ENCODE assay signal across 24 cellular contexts in genomic region chrX:116667760-116668159, GRCh38.
"Had no signal": no experiment of that assay in that cellular context is flagged by ENCODE, and none has a peak within 500 bp of the region (broad histone marks: within the 10 kb centered on the region; RNA-seq: fewer than 3 reads in every experiment).

No MANE protein-coding gene starts in this region.

- H3K27me3 Mint-ChIP-seq: dendritic cell treated with granulocyte-macrophage colony-stimulating factor and Interleukin-4, amounts not matched to agents 40 ng/mL and 50 ng/mL, for 4 days; naive thymus-derived CD4-positive, alpha-beta T cell; stimulated activated naive B cell treated with anti-CD40 and anti-IgM and Interleukin-4, amounts not matched to agents 10 μg/mL and 1 μg/mL and 100 μg/mL, for 72 hours; stimulated activated naive CD8-positive, alpha-beta T cell treated with anti-CD3 and anti-CD28 coated beads, Interleukin-15, Interleukin-2, amounts not matched to agents 100 ng/mL and 50 ng/mL, for 24 hours had no signal

- DNase-seq: colonic mucosa; effector memory CD4-positive, alpha-beta T cell; foreskin keratinocyte; kidney; mesenchymal stem cell; midbrain; naive thymus-derived CD4-positive, alpha-beta T cell; nephron progenitor cell; nucleus accumbens; small intestine; stimulated activated CD4-positive, alpha-beta T cell treated with anti-CD3 and anti-CD28 coated beads, Interleukin-15, amount 100 ng/mL, for 24 hours; stimulated activated CD4-positive, alpha-beta T cell treated with anti-CD3 and anti-CD28 coated beads, Interleukin-2, amount 100 ng/mL, for 48 hours; stimulated activated naive B cell treated with anti-CD40 and anti-IgM and Interleukin-4, amounts not matched to agents 10 μg/mL and 1 μg/mL and 100 μg/mL, for 72 hours; upper lobe of left lung had no signal

- H3K4me3 ChIP-seq: colonic mucosa, esophagus muscularis mucosa, gastroesophageal sphincter, heart left ventricle, hepatocyte, prostate gland, thoracic aorta, tibial nerve, upper lobe of left lung had no signal

- ATAC-seq: foreskin keratinocyte; gastroesophageal sphincter; heart left ventricle; naive thymus-derived CD4-positive, alpha-beta T cell; right cardiac atrium; stimulated activated naive B cell treated with anti-CD40 and anti-IgM and Interleukin-4, amounts not matched to agents 10 μg/mL and 1 μg/mL and 100 μg/mL, for 72 hours had no signal

- H3K4me3 Mint-ChIP-seq: dendritic cell treated with granulocyte-macrophage colony-stimulating factor and Interleukin-4, amounts not matched to agents 40 ng/mL and 50 ng/mL, for 4 days; naive thymus-derived CD4-positive, alpha-beta T cell; nephron progenitor cell; stimulated activated naive B cell treated with anti-CD40 and anti-IgM and Interleukin-4, amounts not matched to agents 10 μg/mL and 1 μg/mL and 100 μg/mL, for 72 hours; stimulated activated naive CD8-positive, alpha-beta T cell treated with anti-CD3 and anti-CD28 coated beads, Interleukin-15, Interleukin-2, amounts not matched to agents 100 ng/mL and 50 ng/mL, for 24 hours had no signal

- H3K9me3 ChIP-seq: colonic mucosa, esophagus muscularis mucosa, gastroesophageal sphincter, heart left ventricle, prostate gland, thoracic aorta, tibial nerve, upper lobe of left lung had no signal

- H3K27ac Mint-ChIP-seq: dendritic cell treated with granulocyte-macrophage colony-stimulating factor and Interleukin-4, amounts not matched to agents 40 ng/mL and 50 ng/mL, for 4 days; naive thymus-derived CD4-positive, alpha-beta T cell; stimulated activated naive B cell treated with anti-CD40 and anti-IgM and Interleukin-4, amounts not matched to agents 10 μg/mL and 1 μg/mL and 100 μg/mL, for 72 hours; stimulated activated naive CD8-positive, alpha-beta T cell treated with anti-CD3 and anti-CD28 coated beads, Interleukin-15, Interleukin-2, amounts not matched to agents 100 ng/mL and 50 ng/mL, for 24 hours had no signal

- H3K27ac ChIP-seq: colonic mucosa, esophagus muscularis mucosa, foreskin keratinocyte, gastroesophageal sphincter, heart left ventricle, hepatocyte, prostate gland, thoracic aorta, tibial nerve, upper lobe of left lung had no signal

- H3K36me3 Mint-ChIP-seq: naive thymus-derived CD4-positive, alpha-beta T cell; stimulated activated naive B cell treated with anti-CD40 and anti-IgM and Interleukin-4, amounts not matched to agents 10 μg/mL and 1 μg/mL and 100 μg/mL, for 72 hours had no signal

- H3K36me3 ChIP-seq: colonic mucosa, esophagus muscularis mucosa, gastroesophageal sphincter, heart left ventricle, prostate gland, thoracic aorta, tibial nerve, upper lobe of left lung had no signal

- H3K4me1 ChIP-seq: colonic mucosa, esophagus muscularis mucosa, foreskin keratinocyte, gastroesophageal sphincter, heart left ventricle, prostate gland, tibial nerve, upper lobe of left lung had no signal

- H3K9me3 Mint-ChIP-seq: dendritic cell treated with granulocyte-macrophage colony-stimulating factor and Interleukin-4, amounts not matched to agents 40 ng/mL and 50 ng/mL, for 4 days; nephron progenitor cell; stimulated activated naive B cell treated with anti-CD40 and anti-IgM and Interleukin-4, amounts not matched to agents 10 μg/mL and 1 μg/mL and 100 μg/mL, for 72 hours; stimulated activated naive CD8-positive, alpha-beta T cell treated with anti-CD3 and anti-CD28 coated beads, Interleukin-15, Interleukin-2, amounts not matched to agents 100 ng/mL and 50 ng/mL, for 24 hours had no signal

- H3K4me1 Mint-ChIP-seq: naive thymus-derived CD4-positive, alpha-beta T cell; nephron progenitor cell; stimulated activated naive B cell treated with anti-CD40 and anti-IgM and Interleukin-4, amounts not matched to agents 10 μg/mL and 1 μg/mL and 100 μg/mL, for 72 hours had no signal

- H3K27me3 ChIP-seq: colonic mucosa, esophagus muscularis mucosa, foreskin keratinocyte, gastroesophageal sphincter, heart left ventricle, hepatocyte, tibial nerve, upper lobe of left lung had no signal
